11 cellular contexts compared by ENCODE assay signal in the genomic region with DNA sequence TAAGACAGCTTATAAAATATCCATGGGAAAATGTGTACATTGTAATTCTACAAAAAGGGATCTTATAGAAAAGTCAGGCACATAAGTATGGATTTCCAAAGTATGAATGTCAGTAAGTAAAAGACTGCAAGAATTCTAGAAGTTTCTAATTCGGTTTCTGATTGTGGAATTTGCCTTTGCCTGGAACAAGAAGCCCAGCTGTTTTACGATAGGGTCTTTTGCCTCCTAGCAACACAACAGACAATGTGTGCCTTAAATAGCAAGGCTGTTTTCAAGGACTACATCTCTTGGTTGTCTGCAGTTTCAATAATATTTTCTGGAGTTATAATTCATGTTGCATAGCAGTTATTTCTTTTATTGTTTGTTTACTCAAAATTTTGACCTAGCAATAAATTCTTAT.
"Had no signal": no experiment of that assay in that cellular context is flagged by ENCODE, and none has a peak within 500 bp of the region (broad histone marks: within the 10 kb centered on the region; RNA-seq: fewer than 3 reads in every experiment).

No MANE protein-coding gene starts in this region.

- DNase-seq: activated CD4-positive, alpha-beta T cell treated with anti-CD3 and anti-CD28 coated beads for 1 hour; activated CD4-positive, alpha-beta T cell treated with anti-CD3 and anti-CD28 coated beads, Interleukin-2, amount 50 U/mL, for 48 hours; activated naive CD8-positive, alpha-beta T cell treated with anti-CD3 and anti-CD28 coated beads, Interleukin-2, amount 10 ng/mL, durations not matched to agents 7 days and 5 days; activated T-cell treated with anti-CD3 and anti-CD28 coated beads, Interleukin-2, amount 50 U/mL, for 72 hours; head of caudate nucleus; thyroid gland had no signal

- H3K9ac ChIP-seq: parathyroid adenoma had no signal

- H3K9me3 ChIP-seq: left lung, right atrium auricular region, thyroid gland, vagina had no signal

- H3K4me3 ChIP-seq: left lung, right atrium auricular region, thyroid gland, vagina had no signal

- H3K79me2 ChIP-seq: parathyroid adenoma had no signal

- H2AFZ ChIP-seq: parathyroid adenoma had no signal

- H3K36me3 ChIP-seq: left lung, right atrium auricular region, thyroid gland, vagina had no signal

- H3K4me1 ChIP-seq: left lung, parathyroid adenoma, right atrium auricular region, thyroid gland had no signal

- H3K27me3 ChIP-seq: right atrium auricular region, thyroid gland, vagina had no signal

- FAIRE-seq: colon had no signal

- H3K27ac ChIP-seq: parathyroid adenoma, right atrium auricular region, thyroid gland, vagina had no signal
